In the genomic region with DNA sequence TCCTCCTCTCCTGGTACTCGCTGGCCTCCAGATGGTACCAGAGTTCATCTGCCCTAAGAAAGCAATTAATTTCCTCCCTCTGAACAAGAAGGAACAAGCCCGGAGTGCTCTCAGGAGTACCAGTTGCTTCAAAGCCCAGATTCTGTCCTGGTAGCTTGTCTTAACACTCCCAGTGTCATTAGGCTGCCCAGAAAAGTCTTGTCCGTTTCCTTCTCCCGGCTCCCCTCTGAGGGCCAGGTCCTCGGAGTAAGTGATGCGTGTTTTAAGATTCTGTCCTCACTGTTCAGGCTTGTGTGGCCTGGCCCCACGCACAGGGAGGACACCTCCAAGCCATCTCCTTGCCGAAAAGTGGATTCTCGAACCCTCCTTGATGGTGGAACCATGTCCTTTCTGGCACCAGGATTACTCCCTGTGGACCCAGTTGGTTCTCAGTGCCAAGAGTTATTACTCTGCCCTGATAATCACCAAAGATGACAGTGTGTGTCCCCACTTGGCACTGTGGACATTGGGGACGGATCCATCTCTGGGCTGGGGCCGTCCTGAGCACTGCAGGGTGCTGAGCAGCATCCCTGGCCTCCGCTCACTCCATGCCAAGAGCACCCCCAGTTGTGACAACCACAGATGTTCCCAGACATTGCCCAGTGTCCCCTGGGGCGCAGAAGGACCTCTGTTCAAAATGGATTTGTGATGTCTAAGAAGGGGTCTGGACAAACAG, we compare ENCODE assay signal across 9 cellular contexts. TPM values are rescaled to one million over a fixed set of nuclear protein-coding genes. Genes with fewer than 3 reads are reported as not detected.
DNase-seq lines count a peak whose midpoint lies in the region; ATAC-seq and TF ChIP-seq lines count a peak whose summit lies in the region.
"Had no signal": no experiment of that assay in that cellular context is flagged by ENCODE, and none has a peak within 500 bp of the region (broad histone marks: within the 10 kb centered on the region; RNA-seq: fewer than 3 reads in every experiment).

No MANE protein-coding gene starts in this region.

- ATAC-seq in T-helper 17 cell (no peak), HG02610 (IDR thresholded peaks at IDR 0.05; ENCODE audit: unreplicated experiment) (no peak)

- DNase-seq in AG09319 (ENCODE audit: extremely low read depth, low read depth) = no peak
- no peak for DNase-seq in T-helper 17 cell
- DNase-seq in glutamatergic neuron = no peak
- DNase-seq in prostate gland (ENCODE audit: low spot score) = peak; percentile 61
- DNase-seq in T-helper 2 cell treated with Interferon-gamma antibody and Interleukin-4, amounts not matched to agents 5 μg/mL and 100 μg/mL, for 36 hours (ENCODE audit: low spot score) = no peak
- DNase-seq in AG20443 (ENCODE audit: low spot score) = no peak
- no peak for DNase-seq in NCI-H1694 treated with DMSO at 0.1 percent for 48 hours (lab: John Stamatoyannopoulos, UW)
- DNase-seq: NK-92 treated with Interleukin-12 subunit alpha and Interleukin-12 subunit beta, amount 100 ng/mL, for 24 hours had no signal

- TF ChIP-seq CTCF in AG09319 (IDR thresholded peaks at IDR 0.05; ENCODE audit: low read depth, low read length) (peak; percentile 32), glutamatergic neuron (IDR thresholded peaks at IDR 0.05; ENCODE audit: partially characterized antibody, unreplicated experiment) (no peak), prostate gland (IDR thresholded peaks at IDR 0.05) (peak in 2 of 4 experiments; percentile 19 to 25)

- no peaks in the 10 kb centered on the region for H3K9me3 ChIP-seq in T-helper 17 cell (ENCODE audit: control insufficient read depth, low read length, poor library complexity, severe bottlenecking)
- no peaks in the 10 kb centered on the region for H3K9me3 ChIP-seq in prostate gland

- H3K4me3 Mint-ChIP-seq in T-helper 17 cell (peak overlapping the region; percentile 28), glutamatergic neuron (ENCODE audit: unreplicated experiment) (peak overlapping the region; percentile 34)
- no peak overlapping the region for H3K4me3 Mint-ChIP-seq in T-helper 2 cell treated with Interferon-gamma antibody and Interleukin-4, amounts not matched to agents 5 μg/mL and 100 μg/mL, for 36 hours

- H3K9me3 Mint-ChIP-seq in glutamatergic neuron (ENCODE audit: unreplicated experiment) = peaks cover 8% of the 10 kb centered on the region
- H3K9me3 Mint-ChIP-seq in T-helper 2 cell treated with Interferon-gamma antibody and Interleukin-4, amounts not matched to agents 5 μg/mL and 100 μg/mL, for 36 hours = no peaks in the 10 kb centered on the region

- H3K27ac Mint-ChIP-seq in T-helper 17 cell (peak overlapping the region; percentile 90), glutamatergic neuron (ENCODE audit: unreplicated experiment) (no peak overlapping the region)
- H3K27ac Mint-ChIP-seq in T-helper 2 cell treated with Interferon-gamma antibody and Interleukin-4, amounts not matched to agents 5 μg/mL and 100 μg/mL, for 36 hours = no peak overlapping the region

- H3K27me3 ChIP-seq in prostate gland (replicated peaks; ENCODE audit: insufficient read depth) = no peaks in the 10 kb centered on the region

- no peak overlapping the region for H3K4me3 ChIP-seq in prostate gland

- intact Hi-C loops in prostate gland (cut with DNase I) = loop anchor here (1.0 to 10.0 kb wide), 2 partner anchors 52 to 217 kb away; a partner anchor contains a TSS

- no peaks in the 10 kb centered on the region for H3K4me1 ChIP-seq in prostate gland (replicated peaks)

- TF ChIP-seq POLR2A in prostate gland (IDR thresholded peaks at IDR 0.05) = no peak

- H3K36me3 ChIP-seq in prostate gland = no peaks in the 10 kb centered on the region

- peaks cover 47% of the 10 kb centered on the region for H3K4me1 Mint-ChIP-seq in T-helper 17 cell
- H3K4me1 Mint-ChIP-seq in glutamatergic neuron (ENCODE audit: low read depth, unreplicated experiment) = peaks cover 11% of the 10 kb centered on the region
- H3K4me1 Mint-ChIP-seq in T-helper 2 cell treated with Interferon-gamma antibody and Interleukin-4, amounts not matched to agents 5 μg/mL and 100 μg/mL, for 36 hours (ENCODE audit: low read depth) = peaks cover 29% of the 10 kb centered on the region

- H3K36me3 Mint-ChIP-seq in T-helper 17 cell (ENCODE audit: low read depth) (no peaks in the 10 kb centered on the region), glutamatergic neuron (ENCODE audit: unreplicated experiment) (peaks cover 6% of the 10 kb centered on the region)
- no peaks in the 10 kb centered on the region for H3K36me3 Mint-ChIP-seq in T-helper 2 cell treated with Interferon-gamma antibody and Interleukin-4, amounts not matched to agents 5 μg/mL and 100 μg/mL, for 36 hours (ENCODE audit: low read depth)

- WGBS in prostate gland = 63% methylated on average over 11 of the region's 13 CpGs

- H3K27ac ChIP-seq in prostate gland = peak overlapping the region; percentile 59 to 76

- H3K27me3 Mint-ChIP-seq in T-helper 17 cell (peaks cover 5% of the 10 kb centered on the region), glutamatergic neuron (ENCODE audit: unreplicated experiment) (peaks cover 4% of the 10 kb centered on the region)
- H3K27me3 Mint-ChIP-seq in T-helper 2 cell treated with Interferon-gamma antibody and Interleukin-4, amounts not matched to agents 5 μg/mL and 100 μg/mL, for 36 hours (ENCODE audit: low read depth) = peaks cover 6% of the 10 kb centered on the region

RNA-seq across cellular contexts. Expression of a gene that starts 52.5 kb away (rescaled TPM):
- total RNA-seq in T-helper 17 cell (10 to 100 TPM in 1 of 2 donors, 1 to 10 TPM in 1; 9.0 to 23.3 TPM), glutamatergic neuron (ENCODE audit: unreplicated experiment) (4.3 TPM), prostate gland (10 to 100 TPM; 13.4 to 25.3 TPM)
